In genomic region chr11:14905104-14906033, GRCh38 we compare ENCODE assay signal across 8 cellular contexts. TPM values are rescaled to one million over a fixed set of nuclear protein-coding genes. Genes with fewer than 3 reads are reported as not detected.
DNase-seq lines count a peak whose midpoint lies in the region; ATAC-seq lines count a peak whose summit lies in the region.

No MANE protein-coding gene starts in this region.

- H3K27me3 ChIP-seq in effector memory CD4-positive, alpha-beta T cell (replicated peaks; ENCODE audit: control insufficient read depth, insufficient read depth, low read length, poor library complexity, severe bottlenecking): no peaks in the 10 kb centered on the region

- H3K9me3 ChIP-seq in effector memory CD4-positive, alpha-beta T cell (ENCODE audit: control insufficient read depth, low read length): no peaks in the 10 kb centered on the region

- DNase-seq in AG08396 (ENCODE audit: low spot score) (peak; percentile 43), myocyte (ENCODE audit: low read depth) (peak; percentile 9), NCI-H2196 treated with DMSO at 0.1 percent for 48 hours (lab: John Stamatoyannopoulos, UW; ENCODE audit: unreplicated experiment) (no peak)
- DNase-seq in activated CD4-positive, alpha-beta T cell treated with anti-CD3 and anti-CD28 coated beads, Interleukin-2, amount 50 U/mL, for 24 hours (ENCODE audit: low read depth in 1 of 2, low spot score in 1 of 2): peak; percentile 44 to 53
- DNase-seq in effector memory CD4-positive, alpha-beta T cell: peak; percentile 53 to 69 (median 62)
- DNase-seq in stimulated activated naive CD8-positive, alpha-beta T cell treated with anti-CD3 and anti-CD28 coated beads, Interleukin-15, Interleukin-2, amounts not matched to agents 100 U/mL and 50 U/mL, for 24 hours: peak; percentile 76

- H3K27ac ChIP-seq in effector memory CD4-positive, alpha-beta T cell (ENCODE audit: insufficient read depth, low read length, poor library complexity, severe bottlenecking): peak overlapping the region; percentile 52

- peaks cover 17% of the 10 kb centered on the region for H3K4me1 ChIP-seq in effector memory CD4-positive, alpha-beta T cell (ENCODE audit: control insufficient read depth, insufficient read depth, low read length, poor library complexity, severe bottlenecking)

- peak overlapping the region; percentile 63 for H3K4me3 ChIP-seq in effector memory CD4-positive, alpha-beta T cell (ENCODE audit: insufficient read depth, low read depth, low read length, poor library complexity, severe bottlenecking)

- ATAC-seq in GM19372 (IDR thresholded peaks at IDR 0.05; ENCODE audit: low read depth, unreplicated experiment) (peak; percentile 44), HG03520 (IDR thresholded peaks at IDR 0.05; ENCODE audit: unreplicated experiment) (peak; percentile 65)
- ATAC-seq in stimulated activated naive CD8-positive, alpha-beta T cell treated with anti-CD3 and anti-CD28 coated beads, Interleukin-15, Interleukin-2, amounts not matched to agents 100 U/mL and 50 U/mL, for 24 hours: peak; percentile 45

- no peaks in the 10 kb centered on the region for H3K36me3 ChIP-seq in effector memory CD4-positive, alpha-beta T cell (ENCODE audit: control insufficient read depth, insufficient read depth, low read length)

RNA-seq across cellular contexts. Expression of gene CYP2R1, which starts 13.3 kb away (rescaled TPM):
- 7.2 and 8.8 TPM in 2 replicates for total RNA-seq in myocyte
- polyA plus RNA-seq in myocyte (2012): 8.4 TPM
